Comparison of ENCODE assay signal across 21 cellular contexts in the genomic region with DNA sequence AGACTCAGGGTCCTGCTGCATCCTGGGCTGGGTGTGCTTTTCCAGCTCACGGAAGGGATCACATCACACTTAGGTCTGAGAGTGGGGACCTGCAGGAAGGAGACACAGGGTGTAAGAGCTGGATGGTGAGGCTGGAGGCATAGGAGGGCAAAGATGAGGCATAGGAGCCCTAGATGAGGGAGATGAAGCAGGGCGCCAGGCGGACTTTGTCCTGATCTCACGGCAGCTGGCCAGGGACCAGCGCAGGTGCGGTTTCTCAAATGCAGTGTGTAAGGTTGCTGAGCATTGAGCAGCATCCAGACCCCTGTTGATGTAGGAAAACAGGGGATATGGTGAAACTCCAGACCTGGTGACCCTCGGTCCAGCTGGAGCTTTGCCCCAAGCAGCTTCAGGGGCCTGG.
"Had no signal": no experiment of that assay in that cellular context is flagged by ENCODE, and none has a peak within 500 bp of the region (broad histone marks: within the 10 kb centered on the region; RNA-seq: fewer than 3 reads in every experiment).

No MANE protein-coding gene starts in this region.

- H3K4me1 ChIP-seq: suprapubic skin, thyroid gland had no signal

- H3K4me3 ChIP-seq: coronary artery, hepatocyte, lung, smooth muscle cell, suprapubic skin, thyroid gland had no signal

- H3K36me3 ChIP-seq: neutrophil, suprapubic skin, thyroid gland had no signal

- ATAC-seq: left cardiac atrium; left ventricle myocardium superior; stimulated activated naive CD8-positive, alpha-beta T cell treated with anti-CD3 and anti-CD28 coated beads, Interleukin-15, Interleukin-2, amounts not matched to agents 100 U/mL and 50 U/mL, for 24 hours had no signal

- DNase-seq: effector CD4-positive, alpha-beta T cell; endodermal cell; erythroblast; foreskin melanocyte; head of caudate nucleus; kidney; left cardiac atrium; left ventricle myocardium superior; mesenchymal stem cell; midbrain; naive B cell; posterior cingulate gyrus; stimulated activated CD4-positive, alpha-beta T cell treated with anti-CD3 and anti-CD28 coated beads, Interleukin-2, amount 100 ng/mL, for 48 hours; stimulated activated naive CD8-positive, alpha-beta T cell treated with anti-CD3 and anti-CD28 coated beads, Interleukin-15, Interleukin-2, amounts not matched to agents 100 U/mL and 50 U/mL, for 24 hours; thyroid gland had no signal

- H3K9me3 ChIP-seq: neutrophil, suprapubic skin, thyroid gland had no signal
